In the genomic region with DNA sequence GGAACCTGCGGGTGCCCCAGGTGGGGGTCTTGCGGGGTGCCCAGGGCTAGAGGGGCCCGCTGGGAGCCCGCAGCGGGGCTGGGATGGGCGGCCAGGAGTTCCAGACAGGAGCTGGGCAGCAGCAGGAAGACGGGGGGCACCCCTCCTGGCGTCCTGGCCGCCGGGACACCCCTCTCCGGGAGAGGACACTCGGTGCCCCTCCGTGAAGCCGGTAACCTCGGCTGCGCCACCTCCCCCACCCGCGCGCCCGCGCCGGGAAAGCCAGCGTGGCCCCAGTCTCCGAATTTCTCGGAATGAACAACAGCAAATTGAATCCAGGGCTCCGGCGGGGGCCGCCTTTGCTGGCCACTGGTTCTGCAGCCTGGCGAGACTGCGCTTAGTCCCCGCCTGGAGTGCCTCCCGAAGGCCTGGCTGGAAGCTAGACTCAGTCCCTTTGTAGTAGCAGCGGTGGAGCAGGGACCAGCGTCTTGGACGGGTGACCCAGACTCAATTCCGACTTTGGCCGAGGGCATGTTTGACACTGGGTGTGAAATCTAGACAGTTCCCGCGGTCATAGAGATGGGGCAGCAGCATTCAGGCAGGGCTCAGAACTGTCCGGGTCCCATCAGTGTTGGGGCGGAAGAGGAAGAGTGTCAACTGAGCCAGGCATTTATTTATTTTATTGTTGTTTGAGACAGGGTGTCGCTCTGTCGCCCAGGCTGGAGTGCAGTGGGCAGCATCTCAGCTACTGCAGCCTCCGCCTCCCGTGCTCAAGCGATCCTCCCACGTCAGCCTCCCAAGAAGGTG, we compare ENCODE assay signal across 8 cellular contexts. TPM values are rescaled to one million over a fixed set of nuclear protein-coding genes. Genes with fewer than 3 reads are reported as not detected.
DNase-seq lines count a peak whose midpoint lies in the region; ATAC-seq, FAIRE-seq and TF ChIP-seq lines count a peak whose summit lies in the region.

No MANE protein-coding gene starts in this region.

- no peaks in the 10 kb centered on the region for H3K27me3 Mint-ChIP-seq in activated T-helper 17 cell treated with anti-CD3 and anti-CD28 coated beads, Interleukin-2, amount 50 U/mL, for 72 hours
- H3K27me3 Mint-ChIP-seq in natural killer cell (ENCODE audit: low read depth in 2 of 2), result peaks cover 49 to 51% of the 10 kb centered on the region in 2 donors

- H3K4me3 ChIP-seq in fibroblast of the aortic adventitia (ENCODE audit: low read depth, low read length), result peak overlapping the region; percentile 88

- H3K4me1 Mint-ChIP-seq in activated T-helper 17 cell treated with anti-CD3 and anti-CD28 coated beads, Interleukin-2, amount 50 U/mL, for 72 hours, result peaks cover 20% of the 10 kb centered on the region
- H3K4me1 Mint-ChIP-seq in natural killer cell, result peaks cover 8 to 15% of the 10 kb centered on the region in 2 donors

- peaks cover 6% of the 10 kb centered on the region for H3K36me3 Mint-ChIP-seq in activated T-helper 17 cell treated with anti-CD3 and anti-CD28 coated beads, Interleukin-2, amount 50 U/mL, for 72 hours (ENCODE audit: low read depth)
- H3K36me3 Mint-ChIP-seq in natural killer cell, result no peaks in the 10 kb centered on the region

- TF ChIP-seq CTCF in fibroblast of the aortic adventitia (IDR thresholded peaks at IDR 0.05; ENCODE audit: insufficient read depth, low read length), result no peak
- no peak for TF ChIP-seq CTCF in natural killer cell (IDR thresholded peaks at IDR 0.05)

- peak; percentile 47 for ATAC-seq in activated T-helper 17 cell treated with anti-CD3 and anti-CD28 coated beads, Interleukin-2, amount 50 U/mL, for 72 hours (replicated peaks)
- peak in 2 of 3 donors; percentile 20 to 35 for ATAC-seq in natural killer cell

- no peak for FAIRE-seq in urothelium cell line (lab: Jason Lieb, UNC)

- intact Hi-C loops in natural killer cell (cut with micrococcal nuclease), result no loop called here

- DNase-seq in EH (ENCODE audit: low read depth), result peak; percentile 68
- peak; percentile 47 for DNase-seq in HCEC 1CT
- peak; percentile 63 for DNase-seq in NCI-H69 (lab: John Stamatoyannopoulos, UW)
- DNase-seq in fibroblast of the aortic adventitia (ENCODE audit: low read depth), result peak; percentile 59
- DNase-seq in natural killer cell, result no peak
- peak; percentile 38 for DNase-seq in urothelium cell line (ENCODE audit: low spot score)
- DNase-seq in KG1 (lab: John Stamatoyannopoulos, UW), result no peak

- no peaks in the 10 kb centered on the region for H3K9me3 Mint-ChIP-seq in activated T-helper 17 cell treated with anti-CD3 and anti-CD28 coated beads, Interleukin-2, amount 50 U/mL, for 72 hours
- no peaks in the 10 kb centered on the region for H3K9me3 Mint-ChIP-seq in natural killer cell

- peak overlapping the region; percentile 71 for H3K27ac Mint-ChIP-seq in activated T-helper 17 cell treated with anti-CD3 and anti-CD28 coated beads, Interleukin-2, amount 50 U/mL, for 72 hours
- no peak overlapping the region for H3K27ac Mint-ChIP-seq in natural killer cell

- H3K4me3 Mint-ChIP-seq in activated T-helper 17 cell treated with anti-CD3 and anti-CD28 coated beads, Interleukin-2, amount 50 U/mL, for 72 hours, result peak overlapping the region; percentile 86
- H3K4me3 Mint-ChIP-seq in natural killer cell, result peak overlapping the region; percentile 65

RNA-seq across cellular contexts. Expression of gene IFNGR2, which starts 0.8 kb away (rescaled TPM):
- total RNA-seq in activated T-helper 17 cell treated with anti-CD3 and anti-CD28 coated beads, Interleukin-2, amount 50 U/mL, for 72 hours, result 1 to 10 TPM; 5.8 to 8.5 TPM
- total RNA-seq in fibroblast of the aortic adventitia (ENCODE audit: low replicate concordance) (10.6 and 64.2 TPM in 2 replicates), natural killer cell (10 to 100 TPM in 1 of 3 donors, 1 to 10 TPM in 2; 3.6 to 16.5 (median 8.6) TPM)

Comparison
In these comparisons a context has a peak if more than half of its experiments do, and no peak if none do; other contexts are left out.
1. DNase-seq: peak in EH (single experiment), HCEC 1CT (single experiment), NCI-H69 (single experiment), fibroblast of the aortic adventitia (single experiment) and urothelium cell line (single experiment); none in natural killer cell (single experiment) and KG1 (single experiment).